Comparison of ENCODE assay signal across 8 cellular contexts in the genomic region with DNA sequence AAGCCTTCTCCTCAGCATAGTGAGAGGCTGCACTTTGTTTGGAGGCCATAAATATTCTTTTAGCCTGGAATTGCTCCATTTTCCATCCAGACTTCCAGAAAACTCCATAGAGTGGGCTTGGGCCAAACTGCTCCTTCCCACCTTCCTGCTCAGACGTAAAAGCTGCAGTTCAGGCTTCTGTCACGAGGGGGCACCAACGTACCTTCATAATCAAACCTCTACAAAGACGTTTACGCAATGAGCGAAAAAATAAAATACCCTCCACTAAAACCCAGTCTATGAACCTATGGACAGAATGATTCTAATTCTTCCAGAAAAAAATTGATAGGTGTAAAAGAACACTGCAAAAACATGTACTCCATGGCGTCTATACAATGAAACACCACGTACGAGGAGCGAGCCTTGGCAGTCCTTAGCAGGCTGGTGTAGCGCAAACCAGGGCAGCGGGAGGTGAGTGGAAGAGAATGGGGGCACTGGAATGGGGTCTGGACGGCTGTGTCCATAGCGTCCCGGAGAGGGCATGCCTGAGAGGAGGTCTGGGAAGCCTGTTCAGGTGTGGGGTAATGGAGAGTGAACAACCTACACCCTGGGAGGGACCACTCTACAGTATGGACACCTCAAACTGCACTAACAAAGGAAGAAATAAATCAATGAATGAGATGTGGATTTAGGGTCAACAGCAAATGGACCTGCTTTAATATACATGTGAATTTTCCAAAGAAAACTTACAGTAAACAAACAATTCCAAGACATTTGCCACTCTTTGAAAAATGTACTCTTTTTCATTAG. TPM values are rescaled to one million over a fixed set of nuclear protein-coding genes. Genes with fewer than 3 reads are reported as not detected.
DNase-seq lines count a peak whose midpoint lies in the region; ATAC-seq and TF ChIP-seq lines count a peak whose summit lies in the region.

No MANE protein-coding gene starts in this region.

- peak; percentile 70 for ATAC-seq in GM18870 (IDR thresholded peaks at IDR 0.05; ENCODE audit: unreplicated experiment)
- peak; percentile 76 for ATAC-seq in left ventricle myocardium superior

- no peak for TF ChIP-seq POLR2A in vagina (IDR thresholded peaks at IDR 0.05)

- H3K36me3 ChIP-seq in MG63: no peaks in the 10 kb centered on the region
- no peaks in the 10 kb centered on the region for H3K36me3 ChIP-seq in vagina

- intact Hi-C loops in left ventricle myocardium superior (cut with micrococcal nuclease): no loop called here
- intact Hi-C loops in vagina (cut with DNase I): no loop called here

- DNase-seq in AG08395 (ENCODE audit: low spot score): peak; percentile 34
- peak; percentile 41 for DNase-seq in MG63
- peak; percentile 59 for DNase-seq in T follicular helper cell (ENCODE audit: low read depth)
- peak; percentile 80 for DNase-seq in left ventricle myocardium superior
- peak; percentile 11 for DNase-seq in pulmonary artery endothelial cell (ENCODE audit: low read depth, low spot score)
- DNase-seq in vagina (ENCODE audit: extremely low spot score in 2 of 2): no peak

- H3K27ac ChIP-seq in angular gyrus (ENCODE audit: low read depth, low read length): peak overlapping the region; percentile 83
- peak overlapping the region; percentile 66 for H3K27ac ChIP-seq in vagina

- peak; percentile 43 to 71 (median 67) for TF ChIP-seq CTCF in vagina (IDR thresholded peaks at IDR 0.05)

- no peaks in the 10 kb centered on the region for H3K27me3 ChIP-seq in MG63
- no peaks in the 10 kb centered on the region for H3K27me3 ChIP-seq in vagina

- H3K4me1 ChIP-seq in vagina: peaks cover 14% of the 10 kb centered on the region

- no peak overlapping the region for H3K4me3 ChIP-seq in MG63
- H3K4me3 ChIP-seq in vagina: peak overlapping the region; percentile 30 to 32

- H3K9me3 ChIP-seq in MG63: no peaks in the 10 kb centered on the region
- no peaks in the 10 kb centered on the region for H3K9me3 ChIP-seq in vagina

RNA-seq across cellular contexts. Expression of gene RAB40A, which starts 14.3 kb away (rescaled TPM):
- total RNA-seq in MG63 (2014; rRNA removed; shearing (Covaris generic); ENCODE audit: low replicate concordance): not detected in 2 replicates
- total RNA-seq in left ventricle myocardium superior (0.10 TPM), pulmonary artery endothelial cell (not detected in 2 replicates), vagina (0.98 TPM)

RNA-seq across cellular contexts. Expression of gene TCEAL4, which starts 51.7 kb away (rescaled TPM):
- 12.9 and 22.8 TPM in 2 replicates for total RNA-seq in MG63 (2014; rRNA removed; shearing (Covaris generic); ENCODE audit: low replicate concordance)
- 66.1 TPM for total RNA-seq in left ventricle myocardium superior
- 43.3 and 50.0 TPM in 2 replicates for total RNA-seq in pulmonary artery endothelial cell
- total RNA-seq in vagina: 140 TPM

Comparison
In these comparisons a context has a peak if more than half of its experiments do, and no peak if none do; other contexts are left out.
1. DNase-seq: peak in AG08395 (single experiment), MG63 (single experiment), T follicular helper cell (single experiment), left ventricle myocardium superior (single experiment) and pulmonary artery endothelial cell (single experiment); none in vagina (0 of 2).